Comparison of ENCODE assay signal across 1 cellular context in the genomic region with DNA sequence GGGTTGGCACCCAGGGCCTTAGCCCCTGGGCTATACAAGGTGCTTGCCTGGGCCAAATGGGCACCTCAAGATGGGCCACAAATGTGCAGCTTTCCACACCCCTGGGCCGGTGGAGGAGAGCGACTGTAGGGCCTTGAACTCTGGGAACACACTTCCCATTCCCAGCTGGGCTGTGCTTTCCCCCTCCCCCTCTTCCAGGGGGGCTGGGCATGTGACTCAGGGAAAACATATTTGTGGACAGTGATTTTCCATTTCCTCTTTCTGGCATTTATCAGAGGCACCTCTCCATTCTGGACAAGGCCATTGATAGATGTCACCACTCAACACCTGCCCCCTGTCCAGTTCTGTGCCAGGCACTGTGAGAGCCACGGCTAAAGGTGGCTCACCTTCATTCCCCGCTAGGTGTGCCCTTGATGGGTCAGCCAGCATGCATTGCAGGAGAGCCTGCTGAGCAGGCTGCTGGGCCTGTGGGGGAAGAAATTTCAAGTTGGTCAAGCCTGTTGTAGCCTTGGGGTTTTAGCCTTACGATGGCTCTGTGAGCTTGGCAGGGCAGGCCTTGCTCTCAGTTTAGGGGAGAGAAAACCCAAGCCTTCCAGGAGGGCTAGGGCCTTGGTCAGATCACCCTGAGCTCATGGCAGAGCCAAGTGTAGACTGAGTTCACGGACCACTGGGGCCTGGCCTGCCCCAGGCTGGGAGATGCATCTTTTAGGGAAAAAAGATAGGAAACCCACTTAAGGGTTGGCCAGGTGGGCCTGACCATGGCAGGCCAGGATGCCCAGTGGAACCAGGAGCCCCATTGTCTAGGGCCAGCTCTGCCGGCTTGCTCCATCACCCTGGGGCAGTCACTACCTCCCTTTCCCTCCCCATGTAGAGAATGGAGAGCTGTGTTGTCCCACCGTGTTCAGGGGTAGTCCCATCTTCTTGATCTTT.
TF ChIP-seq lines count a peak whose summit lies in the region.

No MANE protein-coding gene starts in this region.

TF ChIP-seq in HepG2, 621 proteins besides CTCF, POLR2A, EP300 and RAD21 (continued from another document and continues in another):
- TF ChIP-seq DNMT1 (CRISPR knock-in tag; IDR thresholded peaks at IDR 0.05) (no peak), CBFB (CRISPR knock-in tag; IDR thresholded peaks at IDR 0.05) (peak; percentile 64; the same call in 1 of the 2 replicates), PRPF4 (IDR thresholded peaks at IDR 0.05; ENCODE audit: low read depth, low read length, poor library complexity, severe bottlenecking) (peak; percentile 98), GZF1 (CRISPR knock-in tag; IDR thresholded peaks at IDR 0.05) (no peak), AFF4 (CRISPR knock-in tag; IDR thresholded peaks at IDR 0.05) (no peak), TMF1 (CRISPR knock-in tag; IDR thresholded peaks at IDR 0.05; ENCODE audit: low read depth) (no peak), ZFP82 (CRISPR knock-in tag; IDR thresholded peaks at IDR 0.05; ENCODE audit: borderline replicate concordance) (no peak), HOXA5 (CRISPR knock-in tag; IDR thresholded peaks at IDR 0.05) (no peak), TGIF2 (CRISPR knock-in tag; IDR thresholded peaks at IDR 0.05) (no peak), ZNF331 (CRISPR knock-in tag; IDR thresholded peaks at IDR 0.05) (peak; percentile 84), HCFC1 (IDR thresholded peaks at IDR 0.05; ENCODE audit: low read depth, low read length) (no peak), SP1 (IDR thresholded peaks at IDR 0.05) (no peak), SP1 (CRISPR knock-in tag; IDR thresholded peaks at IDR 0.05) (no peak), SMAD3 (CRISPR knock-in tag; IDR thresholded peaks at IDR 0.05) (peak; percentile 87), ZC3H13 (CRISPR knock-in tag; IDR thresholded peaks at IDR 0.05) (no peak), ZNF737 (CRISPR knock-in tag; IDR thresholded peaks at IDR 0.05; ENCODE audit: borderline replicate concordance) (no peak), ZNF230 (CRISPR knock-in tag; IDR thresholded peaks at IDR 0.05) (no peak), ZNF567 (CRISPR knock-in tag; IDR thresholded peaks at IDR 0.05; ENCODE audit: borderline replicate concordance) (peak; percentile 62; the same call in 1 of the 2 replicates), FOSL2 (CRISPR knock-in tag; IDR thresholded peaks at IDR 0.05) (peak; percentile 95), ATF7-NPFF (CRISPR knock-in tag; IDR thresholded peaks at IDR 0.05; ENCODE audit: low read depth) (no peak), MED8 (CRISPR knock-in tag; IDR thresholded peaks at IDR 0.05; ENCODE audit: insufficient replicate concordance) (no peak), ZNF552 (CRISPR knock-in tag; IDR thresholded peaks at IDR 0.05; ENCODE audit: borderline replicate concordance) (no peak), MLLT10 (CRISPR knock-in tag; IDR thresholded peaks at IDR 0.05) (no peak), HNRNPUL1 (IDR thresholded peaks at IDR 0.05; ENCODE audit: low read depth, low read length) (no peak), HHEX (CRISPR knock-in tag; IDR thresholded peaks at IDR 0.05) (no peak), ZFP41 (CRISPR knock-in tag; IDR thresholded peaks at IDR 0.05; ENCODE audit: borderline replicate concordance) (no peak), ZNF3 (CRISPR knock-in tag; IDR thresholded peaks at IDR 0.05) (0 out of 2 replicates have a peak, but pooled peaks have one; percentile 33), ATM (IDR thresholded peaks at IDR 0.05; ENCODE audit: borderline replicate concordance) (no peak), BRF2 (CRISPR knock-in tag; IDR thresholded peaks at IDR 0.05) (no peak), TFAP4 (IDR thresholded peaks at IDR 0.05; ENCODE audit: borderline replicate concordance, low read depth) (peak; percentile 98), RBAK (CRISPR knock-in tag; IDR thresholded peaks at IDR 0.05) (no peak), TAF15 (IDR thresholded peaks at IDR 0.05; ENCODE audit: low read depth, low read length, poor library complexity, severe bottlenecking) (no peak), SNAI1 (CRISPR knock-in tag; IDR thresholded peaks at IDR 0.05; ENCODE audit: borderline replicate concordance) (no peak), AGO1 (IDR thresholded peaks at IDR 0.05; ENCODE audit: low read depth, low read length, poor library complexity, severe bottlenecking) (no peak), CEBPB (IDR thresholded peaks at IDR 0.05; ENCODE audit: borderline replicate concordance, low read depth, low read length) (no peak), ZFP36L2 (CRISPR knock-in tag; IDR thresholded peaks at IDR 0.05) (no peak), TOE1 (CRISPR knock-in tag; IDR thresholded peaks at IDR 0.05) (no peak), ATF4 (CRISPR knock-in tag; IDR thresholded peaks at IDR 0.05) (no peak), ZNF263 (CRISPR knock-in tag; IDR thresholded peaks at IDR 0.05) (no peak), ZNF678 (CRISPR knock-in tag; IDR thresholded peaks at IDR 0.05) (no peak), ZNF784 (CRISPR knock-in tag; IDR thresholded peaks at IDR 0.05; ENCODE audit: borderline replicate concordance) (0 out of 2 replicates have a peak, but pooled peaks have one; percentile 44), MYPOP (CRISPR knock-in tag; IDR thresholded peaks at IDR 0.05) (peak; percentile 71; the same call in 1 of the 2 replicates), PAF1 (CRISPR knock-in tag; IDR thresholded peaks at IDR 0.05) (no peak), POLR2G (IDR thresholded peaks at IDR 0.05; ENCODE audit: low read depth, low read length) (0 out of 2 replicates have a peak, but pooled peaks have one; percentile 42), SOX5 (CRISPR knock-in tag; IDR thresholded peaks at IDR 0.05; ENCODE audit: borderline replicate concordance) (peak; percentile 81), ZNF75D (CRISPR knock-in tag; IDR thresholded peaks at IDR 0.05; ENCODE audit: borderline replicate concordance) (no peak), RORA (CRISPR knock-in tag; IDR thresholded peaks at IDR 0.05) (no peak)
- TF ChIP-seq, protein P1, sequence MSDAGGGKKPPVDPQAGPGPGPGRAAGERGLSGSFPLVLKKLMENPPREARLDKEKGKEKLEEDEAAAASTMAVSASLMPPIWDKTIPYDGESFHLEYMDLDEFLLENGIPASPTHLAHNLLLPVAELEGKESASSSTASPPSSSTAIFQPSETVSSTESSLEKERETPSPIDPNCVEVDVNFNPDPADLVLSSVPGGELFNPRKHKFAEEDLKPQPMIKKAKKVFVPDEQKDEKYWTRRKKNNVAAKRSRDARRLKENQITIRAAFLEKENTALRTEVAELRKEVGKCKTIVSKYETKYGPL (CRISPR knock-in tag; IDR thresholded peaks at IDR 0.05), result no peak
- TF ChIP-seq, protein P2, sequence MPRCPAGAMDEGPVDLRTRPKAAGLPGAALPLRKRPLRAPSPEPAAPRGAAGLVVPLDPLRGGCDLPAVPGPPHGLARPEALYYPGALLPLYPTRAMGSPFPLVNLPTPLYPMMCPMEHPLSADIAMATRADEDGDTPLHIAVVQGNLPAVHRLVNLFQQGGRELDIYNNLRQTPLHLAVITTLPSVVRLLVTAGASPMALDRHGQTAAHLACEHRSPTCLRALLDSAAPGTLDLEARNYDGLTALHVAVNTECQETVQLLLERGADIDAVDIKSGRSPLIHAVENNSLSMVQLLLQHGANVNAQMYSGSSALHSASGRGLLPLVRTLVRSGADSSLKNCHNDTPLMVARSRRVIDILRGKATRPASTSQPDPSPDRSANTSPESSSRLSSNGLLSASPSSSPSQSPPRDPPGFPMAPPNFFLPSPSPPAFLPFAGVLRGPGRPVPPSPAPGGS (CRISPR knock-in tag; IDR thresholded peaks at IDR 0.05), result no peak
- TF ChIP-seq, protein P3, sequence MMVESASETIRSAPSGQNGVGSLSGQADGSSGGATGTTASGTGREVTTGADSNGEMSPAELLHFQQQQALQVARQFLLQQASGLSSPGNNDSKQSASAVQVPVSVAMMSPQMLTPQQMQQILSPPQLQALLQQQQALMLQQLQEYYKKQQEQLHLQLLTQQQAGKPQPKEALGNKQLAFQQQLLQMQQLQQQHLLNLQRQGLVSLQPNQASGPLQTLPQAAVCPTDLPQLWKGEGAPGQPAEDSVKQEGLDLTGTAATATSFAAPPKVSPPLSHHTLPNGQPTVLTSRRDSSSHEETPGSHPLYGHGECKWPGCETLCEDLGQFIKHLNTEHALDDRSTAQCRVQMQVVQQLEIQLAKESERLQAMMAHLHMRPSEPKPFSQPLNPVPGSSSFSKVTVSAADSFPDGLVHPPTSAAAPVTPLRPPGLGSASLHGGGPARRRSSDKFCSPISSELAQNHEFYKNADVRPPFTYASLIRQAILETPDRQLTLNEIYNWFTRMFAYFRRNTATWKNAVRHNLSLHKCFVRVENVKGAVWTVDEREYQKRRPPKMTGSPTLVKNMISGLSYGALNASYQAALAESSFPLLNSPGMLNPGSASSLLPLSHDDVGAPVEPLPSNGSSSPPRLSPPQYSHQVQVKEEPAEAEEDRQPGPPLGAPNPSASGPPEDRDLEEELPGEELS (CRISPR knock-in tag; IDR thresholded peaks at IDR 0.05), result peak; percentile 83
- TF ChIP-seq, protein P4, sequence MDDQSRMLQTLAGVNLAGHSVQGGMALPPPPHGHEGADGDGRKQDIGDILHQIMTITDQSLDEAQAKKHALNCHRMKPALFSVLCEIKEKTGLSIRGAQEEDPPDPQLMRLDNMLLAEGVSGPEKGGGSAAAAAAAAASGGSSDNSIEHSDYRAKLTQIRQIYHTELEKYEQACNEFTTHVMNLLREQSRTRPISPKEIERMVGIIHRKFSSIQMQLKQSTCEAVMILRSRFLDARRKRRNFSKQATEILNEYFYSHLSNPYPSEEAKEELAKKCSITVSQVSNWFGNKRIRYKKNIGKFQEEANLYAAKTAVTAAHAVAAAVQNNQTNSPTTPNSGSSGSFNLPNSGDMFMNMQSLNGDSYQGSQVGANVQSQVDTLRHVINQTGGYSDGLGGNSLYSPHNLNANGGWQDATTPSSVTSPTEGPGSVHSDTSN (CRISPR knock-in tag; IDR thresholded peaks at IDR 0.05; ENCODE audit: borderline replicate concordance), result no peak
